ENCODE assay signal across 17 cellular contexts in genomic region chr1:232557096-232557495, GRCh38.
DNase-seq lines count a peak whose midpoint lies in the region; ATAC-seq, FAIRE-seq and TF ChIP-seq lines count a peak whose summit lies in the region.
"Had no signal": no experiment of that assay in that cellular context is flagged by ENCODE, and none has a peak within 500 bp of the region (broad histone marks: within the 10 kb centered on the region; RNA-seq: fewer than 3 reads in every experiment).

No MANE protein-coding gene starts in this region.

- H3K4me1 Mint-ChIP-seq in endodermal cell (peaks cover 86% of the 10 kb centered on the region), type B pancreatic cell (ENCODE audit: unreplicated experiment) (peaks cover 68% of the 10 kb centered on the region)
- H3K4me1 Mint-ChIP-seq: IgD-negative memory B cell had no signal

- H3K4me1 ChIP-seq in HUES64 (ENCODE audit: insufficient read depth, low read length) (peaks cover 79% of the 10 kb centered on the region), endodermal cell (ENCODE audit: control insufficient read depth, insufficient read depth, low read length) (peaks cover 65% of the 10 kb centered on the region), small intestine (ENCODE audit: control insufficient read depth in 2 of 2, insufficient read depth in 1 of 2, low read depth in 1 of 2, low read length in 1 of 2) (peaks cover 0 to 7% of the 10 kb centered on the region in 2 donors), PC-9 (replicated peaks; ENCODE audit: insufficient read depth) (peaks cover 8% of the 10 kb centered on the region)

- no peak for TF ChIP-seq POLR2A in H54 (IDR thresholded peaks at IDR 0.05; ENCODE audit: low read depth, low read length)

- H3K36me3 ChIP-seq in HUES64 (ENCODE audit: insufficient read depth, low read length): no peaks in the 10 kb centered on the region
- peaks cover 23% of the 10 kb centered on the region for H3K36me3 ChIP-seq in endodermal cell (ENCODE audit: control insufficient read depth, insufficient read depth, low read length)
- H3K36me3 ChIP-seq in small intestine (ENCODE audit: control insufficient read depth in 2 of 2, insufficient read depth in 2 of 2, low read length in 2 of 2): no peaks in the 10 kb centered on the region
- H3K36me3 ChIP-seq in PC-9 (ENCODE audit: low read depth): no peaks in the 10 kb centered on the region

- H3K27ac ChIP-seq in HUES64 (ENCODE audit: low read depth, low read length) (peak overlapping the region; percentile 22; the same call in 1 of the 2 replicates), endodermal cell (ENCODE audit: low read depth, low read length) (peak overlapping the region; percentile 87), small intestine (ENCODE audit: low read depth in 1 of 2, low read length in 1 of 2) (no peak overlapping the region), caudate nucleus (ENCODE audit: low read depth, low read length) (no peak overlapping the region), PC-9 (no peak overlapping the region)
- H3K27ac ChIP-seq: BLaER1 treated with 17β-estradiol and CSF1 and Interleukin-3, amounts not matched to agents 10 nM and 100 nM had no signal

- no peaks in the 10 kb centered on the region for H3K9me3 ChIP-seq in HUES64 (ENCODE audit: insufficient read depth, low read depth, low read length)
- no peaks in the 10 kb centered on the region for H3K9me3 ChIP-seq in endodermal cell (ENCODE audit: control insufficient read depth, low read length)
- no peaks in the 10 kb centered on the region for H3K9me3 ChIP-seq in small intestine (ENCODE audit: control insufficient read depth, low read depth)
- H3K9me3 ChIP-seq in PC-9 (ENCODE audit: insufficient read depth, low read depth): no peaks in the 10 kb centered on the region
- H3K9me3 ChIP-seq: BLaER1 treated with 17β-estradiol and CSF1 and Interleukin-3, amounts not matched to agents 10 nM and 100 nM had no signal

- no peak overlapping the region for H3K4me2 ChIP-seq in PC-9
- H3K4me2 ChIP-seq: BLaER1 treated with 17β-estradiol and CSF1 and Interleukin-3, amounts not matched to agents 10 nM and 100 nM had no signal

- no peaks in the 10 kb centered on the region for H3K9me3 Mint-ChIP-seq in endodermal cell
- no peaks in the 10 kb centered on the region for H3K9me3 Mint-ChIP-seq in type B pancreatic cell
- H3K9me3 Mint-ChIP-seq: GM23338, IgD-negative memory B cell had no signal

- H3F3A ChIP-seq in PC-9 (ENCODE audit: insufficient read depth, low read depth): no peaks in the 10 kb centered on the region

- TF ChIP-seq CTCF in endodermal cell (conservative IDR thresholded peaks at IDR 0.05): no peak
- no peak for TF ChIP-seq CTCF in type B pancreatic cell (conservative IDR thresholded peaks at IDR 0.05)
- no peak for TF ChIP-seq CTCF in PC-9 (conservative IDR thresholded peaks at IDR 0.05)

- H3K4me3 ChIP-seq in HUES64 (ENCODE audit: low read length) (no peak overlapping the region), endodermal cell (ENCODE audit: low read length) (peak overlapping the region; percentile 67), small intestine (ENCODE audit: low read depth in 1 of 2, low read length in 2 of 2) (no peak overlapping the region), PC-9 (no peak overlapping the region)
- H3K4me3 ChIP-seq: BLaER1 treated with 17β-estradiol and CSF1 and Interleukin-3, amounts not matched to agents 10 nM and 100 nM; GM23338 had no signal

- H3K79me2 ChIP-seq in PC-9 (ENCODE audit: low read depth): no peaks in the 10 kb centered on the region

- ATAC-seq in left colon: peak; percentile 64
- ATAC-seq: GM23338 had no signal

- CTCF ChIA-PET in PC-9 (lab: Charles Lee): no interaction called here

- FAIRE-seq in small intestine (lab: Jason Lieb, UNC) (no peak), H54 (lab: Jason Lieb, UNC) (no peak)
- FAIRE-seq: RCC 7860 had no signal

- no peaks in the 10 kb centered on the region for H3K9me2 ChIP-seq in PC-9 (ENCODE audit: insufficient read depth)

- H3K9ac ChIP-seq in HUES64 (ENCODE audit: low read depth, low read length) (peak overlapping the region; percentile 19; the same call in 1 of the 2 replicates), endodermal cell (ENCODE audit: extremely low read depth, low read length, poor library complexity, severe bottlenecking) (peak overlapping the region; percentile 50)
- H3K9ac ChIP-seq: BLaER1 treated with 17β-estradiol and CSF1 and Interleukin-3, amounts not matched to agents 10 nM and 100 nM had no signal

- H4K20me1 ChIP-seq in PC-9 (ENCODE audit: insufficient read depth): no peaks in the 10 kb centered on the region

- WGBS in HUES64: 92% methylated on average over 7 of the region's 7 CpGs
- WGBS in endodermal cell (ENCODE audit: insufficient coverage in 1 of 2, insufficient read length in 1 of 2), 2 experiments: 48 to 77% methylated on average over 5 to 7 of the region's 7 CpGs
- 10 to 66% (median 41%) methylated on average over 7 of the region's 7 CpGs for WGBS in small intestine, 3 donors

- H2AFZ ChIP-seq in PC-9: no peak overlapping the region
- H2AFZ ChIP-seq: GM23338 had no signal

- H3K27me3 Mint-ChIP-seq in endodermal cell (ENCODE audit: insufficient read depth) (no peaks in the 10 kb centered on the region), type B pancreatic cell (no peaks in the 10 kb centered on the region)

- no peaks in the 10 kb centered on the region for H3K27me3 ChIP-seq in HUES64 (ENCODE audit: insufficient read depth, low read length)
- no peaks in the 10 kb centered on the region for H3K27me3 ChIP-seq in endodermal cell (ENCODE audit: control insufficient read depth, insufficient read depth, low read length, poor library complexity, severe bottlenecking)
- H3K27me3 ChIP-seq in small intestine (ENCODE audit: control insufficient read depth in 2 of 2, insufficient read depth in 2 of 2, low read length in 2 of 2): no peaks in the 10 kb centered on the region
- H3K27me3 ChIP-seq in PC-9 (ENCODE audit: insufficient read depth, low read depth): no peaks in the 10 kb centered on the region
- H3K27me3 ChIP-seq: BLaER1 treated with 17β-estradiol and CSF1 and Interleukin-3, amounts not matched to agents 10 nM and 100 nM had no signal

- H3K4me3 Mint-ChIP-seq in endodermal cell (peak overlapping the region; percentile 34), type B pancreatic cell (no peak overlapping the region)
- H3K4me3 Mint-ChIP-seq: GM23338, HFFc6, IgD-negative memory B cell had no signal

- intact Hi-C loops in left colon (cut with DNase I, micrococcal nuclease) (no loop called here), PC-9 (cut with micrococcal nuclease; ENCODE audit: unreplicated experiment) (no loop called here)

- DNase-seq in endodermal cell (no peak), left colon (peak in 1 of 2 donors; percentile 14), small intestine (peak; percentile 63), caudate nucleus (lab: John Stamatoyannopoulos, UW) (no peak), H54 (ENCODE audit: insufficient read length, low spot score) (no peak), type B pancreatic cell (ENCODE audit: extremely low spot score, unreplicated experiment) (no peak), PC-9 (no peak)
- DNase-seq: DMS 273 treated with DMSO at 0.1 percent for 48 hours, HFFc6, NCI-H2029, NCI-H510A, SIG-M5 had no signal

- no TSS peak for BruUV-seq in PC-9 (replicated peaks; lab: Mats Ljungman, UMichigan)

- peaks cover 4% of the 10 kb centered on the region for H3K36me3 Mint-ChIP-seq in endodermal cell (ENCODE audit: low read depth)
- no peaks in the 10 kb centered on the region for H3K36me3 Mint-ChIP-seq in type B pancreatic cell

- H3K27ac Mint-ChIP-seq in endodermal cell (peak overlapping the region; percentile 90), type B pancreatic cell (no peak overlapping the region)
- H3K27ac Mint-ChIP-seq: GM23338, HFFc6 had no signal

- POLR2A ChIA-PET in PC-9 (lab: Charles Lee; ENCODE audit: unreplicated experiment): no interaction called here

Comparison
In these comparisons a context has a peak if more than half of its experiments do, and no peak if none do; other contexts are left out.
1. H3K27ac ChIP-seq: peak in HUES64 (single experiment) and endodermal cell (single experiment); none in small intestine (0 of 2), caudate nucleus (single experiment) and PC-9 (single experiment).